In the genomic region with DNA sequence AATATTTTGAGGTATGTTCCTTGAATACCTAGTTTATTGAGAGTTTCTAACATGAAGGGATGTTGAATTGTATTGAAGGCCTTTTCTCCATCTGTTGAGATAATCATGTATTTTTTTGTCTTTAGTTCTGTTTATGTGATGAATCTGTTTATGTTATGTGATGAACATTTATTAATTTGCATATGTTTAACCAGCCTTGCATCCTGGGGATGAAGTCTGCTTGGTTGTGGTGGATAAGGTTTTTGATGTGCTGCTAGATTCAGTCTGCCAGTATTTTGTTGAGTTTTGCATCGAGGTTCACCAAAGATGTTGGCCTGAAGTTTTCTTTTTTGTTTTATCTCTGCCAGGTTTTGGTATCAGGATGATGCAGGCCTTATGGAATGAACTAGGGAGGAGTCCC, we compare ENCODE assay signal across 15 cellular contexts.
"Had no signal": no experiment of that assay in that cellular context is flagged by ENCODE, and none has a peak within 500 bp of the region (broad histone marks: within the 10 kb centered on the region; RNA-seq: fewer than 3 reads in every experiment).

No MANE protein-coding gene starts in this region.

- H3K36me3 ChIP-seq: gastrocnemius medialis, neutrophil, right atrium auricular region, thyroid gland, uterus had no signal

- H3K4me3 Mint-ChIP-seq: activated CD8-positive, alpha-beta T cell treated with anti-CD3 and anti-CD28 coated beads, Interleukin-2, amount 10 ng/mL, durations not matched to agents 7 days and 5 days; activated naive CD4-positive, alpha-beta T cell treated with anti-CD3 and anti-CD28 coated beads for 36 hours had no signal

- H3K27me3 Mint-ChIP-seq: activated T-helper 17 cell treated with anti-CD3 and anti-CD28 coated beads, Interleukin-2, amount 50 U/mL, for 72 hours had no signal

- H3K4me3 ChIP-seq: dorsolateral prefrontal cortex, gastrocnemius medialis, left ventricle myocardium inferior, right atrium auricular region, skin epidermis, thyroid gland, uterus had no signal

- FAIRE-seq: keratinocyte had no signal

- H3K4me1 ChIP-seq: uterus had no signal

- H3K27ac Mint-ChIP-seq: activated CD8-positive, alpha-beta T cell treated with anti-CD3 and anti-CD28 coated beads, Interleukin-2, amount 10 ng/mL, durations not matched to agents 7 days and 5 days; activated naive CD4-positive, alpha-beta T cell treated with anti-CD3 and anti-CD28 coated beads for 36 hours; activated T-helper 17 cell treated with anti-CD3 and anti-CD28 coated beads, Interleukin-2, amount 50 U/mL, for 72 hours had no signal

- H3K9me3 ChIP-seq: gastrocnemius medialis, neutrophil, right atrium auricular region, thyroid gland, uterus had no signal

- H3K27me3 ChIP-seq: dorsolateral prefrontal cortex, gastrocnemius medialis, neutrophil, right atrium auricular region, thyroid gland, uterus had no signal

- DNase-seq: activated CD4-positive, alpha-beta T cell treated with anti-CD3 and anti-CD28 coated beads for 4 hours; activated CD8-positive, alpha-beta T cell treated with anti-CD3 and anti-CD28 coated beads, Interleukin-2, amount 10 ng/mL, durations not matched to agents 7 days and 5 days; activated naive CD4-positive, alpha-beta T cell treated with anti-CD3 and anti-CD28 coated beads for 36 hours; dorsolateral prefrontal cortex; gastrocnemius medialis; left ventricle myocardium inferior; stimulated activated CD4-positive, alpha-beta T cell treated with anti-CD3 and anti-CD28 coated beads, Interleukin-4, amount 100 ng/mL, for 4 hours; thyroid gland; uterus had no signal

- H3K27ac ChIP-seq: dorsolateral prefrontal cortex, gastrocnemius medialis, left ventricle myocardium inferior, neutrophil, right atrium auricular region, skin epidermis, thyroid gland, uterus, VCaP had no signal
